Comparison of ENCODE assay signal across 12 cellular contexts in the genomic region with DNA sequence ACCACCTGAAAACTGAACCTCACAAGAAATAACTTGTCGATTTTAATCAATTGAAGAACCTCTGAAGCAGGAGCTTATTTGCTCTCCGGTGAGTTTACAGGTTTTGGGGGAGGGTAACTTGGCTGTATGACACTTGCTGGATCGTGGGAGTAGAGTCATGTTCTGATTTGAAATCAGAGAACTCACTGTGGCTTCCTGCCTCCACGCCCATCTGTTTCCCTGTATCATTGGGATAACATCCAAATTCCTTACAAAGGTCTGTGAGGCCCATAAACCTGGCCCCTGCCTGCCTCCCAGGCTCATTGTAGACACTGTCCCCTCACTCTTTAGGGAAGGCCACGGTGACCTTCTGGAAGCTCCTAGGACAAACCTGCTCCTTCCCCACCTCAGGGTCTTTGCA. TPM values are rescaled to one million over a fixed set of nuclear protein-coding genes. Genes with fewer than 3 reads are reported as not detected.
DNase-seq lines count a peak whose midpoint lies in the region; ATAC-seq and TF ChIP-seq lines count a peak whose summit lies in the region.
"Had no signal": no experiment of that assay in that cellular context is flagged by ENCODE, and none has a peak within 500 bp of the region (broad histone marks: within the 10 kb centered on the region; RNA-seq: fewer than 3 reads in every experiment).

No MANE protein-coding gene starts in this region.

- H3K9ac ChIP-seq in OCI-LY1 (ENCODE audit: low read length) = no peak overlapping the region

- no peaks in the 10 kb centered on the region for H3K36me3 ChIP-seq in OCI-LY1 (ENCODE audit: insufficient read depth, low read length)
- no peaks in the 10 kb centered on the region for H3K36me3 ChIP-seq in naive thymus-derived CD4-positive, alpha-beta T cell (ENCODE audit: control insufficient read depth in 2 of 3, insufficient read depth in 3 of 3, low read length in 3 of 3)
- H3K36me3 ChIP-seq: left lung, upper lobe of right lung had no signal

- no peak overlapping the region for H3K4me3 Mint-ChIP-seq in activated naive CD4-positive, alpha-beta T cell treated with anti-CD3 and anti-CD28 coated beads, Interleukin-2, amount 50 U/mL, for 24 hours
- no peak overlapping the region for H3K4me3 Mint-ChIP-seq in dendritic cell treated with granulocyte-macrophage colony-stimulating factor and Interleukin-4, amounts not matched to agents 40 ng/mL and 50 ng/mL, for 4 days
- H3K4me3 Mint-ChIP-seq in stimulated activated memory B cell treated with anti-CD40 and anti-IgM and Interleukin-4, amounts not matched to agents 10 μg/mL and 1 μg/mL and 100 μg/mL, for 72 hours = no peak overlapping the region
- H3K4me3 Mint-ChIP-seq in naive thymus-derived CD4-positive, alpha-beta T cell = no peak overlapping the region

- peaks cover 9% of the 10 kb centered on the region for H3K36me3 Mint-ChIP-seq in activated naive CD4-positive, alpha-beta T cell treated with anti-CD3 and anti-CD28 coated beads, Interleukin-2, amount 50 U/mL, for 24 hours
- no peaks in the 10 kb centered on the region for H3K36me3 Mint-ChIP-seq in dendritic cell treated with granulocyte-macrophage colony-stimulating factor and Interleukin-4, amounts not matched to agents 40 ng/mL and 50 ng/mL, for 4 days (ENCODE audit: low read depth)
- H3K36me3 Mint-ChIP-seq in stimulated activated memory B cell treated with anti-CD40 and anti-IgM and Interleukin-4, amounts not matched to agents 10 μg/mL and 1 μg/mL and 100 μg/mL, for 72 hours = peaks cover 4% of the 10 kb centered on the region
- H3K36me3 Mint-ChIP-seq in naive thymus-derived CD4-positive, alpha-beta T cell = peaks cover 0 to 13% (median 0%) of the 10 kb centered on the region in 5 donors

- H3K27ac ChIP-seq in OCI-LY1 (ENCODE audit: low read depth, low read length, poor library complexity, severe bottlenecking) = peak overlapping the region; percentile 21
- H3K27ac ChIP-seq in naive thymus-derived CD4-positive, alpha-beta T cell (ENCODE audit: low read depth, low read length) = no peak overlapping the region
- H3K27ac ChIP-seq: left lung, upper lobe of right lung had no signal

- intact Hi-C loops in dendritic cell treated with granulocyte-macrophage colony-stimulating factor and Interleukin-4, amounts not matched to agents 40 ng/mL and 50 ng/mL, for 4 days (cut with micrococcal nuclease) = no loop called here
- intact Hi-C loops in naive thymus-derived CD4-positive, alpha-beta T cell (cut with micrococcal nuclease) = loop anchor here in 1 of 2 donors (10.0 kb wide), 1 partner anchor 941 kb away; no protein-coding TSS in a partner anchor

- no peaks in the 10 kb centered on the region for H3K79me2 ChIP-seq in OCI-LY1 (ENCODE audit: insufficient read depth, low read length)

- H3K9me2 ChIP-seq in OCI-LY1 (ENCODE audit: low read depth, low read length) = no peaks in the 10 kb centered on the region

- no peaks in the 10 kb centered on the region for H3F3A ChIP-seq in OCI-LY1 (ENCODE audit: insufficient read depth, low read length)

- H3K4me2 ChIP-seq in OCI-LY1 (ENCODE audit: low read length) = no peak overlapping the region

- no peaks in the 10 kb centered on the region for H3K9me3 Mint-ChIP-seq in activated naive CD4-positive, alpha-beta T cell treated with anti-CD3 and anti-CD28 coated beads, Interleukin-2, amount 50 U/mL, for 24 hours
- no peaks in the 10 kb centered on the region for H3K9me3 Mint-ChIP-seq in dendritic cell treated with granulocyte-macrophage colony-stimulating factor and Interleukin-4, amounts not matched to agents 40 ng/mL and 50 ng/mL, for 4 days
- H3K9me3 Mint-ChIP-seq in stimulated activated memory B cell treated with anti-CD40 and anti-IgM and Interleukin-4, amounts not matched to agents 10 μg/mL and 1 μg/mL and 100 μg/mL, for 72 hours = peaks cover 4% of the 10 kb centered on the region
- H3K9me3 Mint-ChIP-seq in naive thymus-derived CD4-positive, alpha-beta T cell = peaks cover 0 to 3% (median 0%) of the 10 kb centered on the region in 11 donors

- H2AFZ ChIP-seq in OCI-LY1 (ENCODE audit: low read length) = no peak overlapping the region

- H3K4me1 ChIP-seq in OCI-LY1 (ENCODE audit: insufficient read depth, low read length, severe bottlenecking) = peaks cover 43% of the 10 kb centered on the region
- peaks cover 0 to 4% of the 10 kb centered on the region in 2 donors for H3K4me1 ChIP-seq in naive thymus-derived CD4-positive, alpha-beta T cell (ENCODE audit: control insufficient read depth in 2 of 2, insufficient read depth in 2 of 2, low read length in 2 of 2)

- no peaks in the 10 kb centered on the region for H3K27me3 Mint-ChIP-seq in activated naive CD4-positive, alpha-beta T cell treated with anti-CD3 and anti-CD28 coated beads, Interleukin-2, amount 50 U/mL, for 24 hours
- H3K27me3 Mint-ChIP-seq in dendritic cell treated with granulocyte-macrophage colony-stimulating factor and Interleukin-4, amounts not matched to agents 40 ng/mL and 50 ng/mL, for 4 days = peaks cover 60% of the 10 kb centered on the region
- peaks cover 14% of the 10 kb centered on the region for H3K27me3 Mint-ChIP-seq in stimulated activated memory B cell treated with anti-CD40 and anti-IgM and Interleukin-4, amounts not matched to agents 10 μg/mL and 1 μg/mL and 100 μg/mL, for 72 hours
- peaks cover 0 to 4% (median 0%) of the 10 kb centered on the region in 5 donors for H3K27me3 Mint-ChIP-seq in naive thymus-derived CD4-positive, alpha-beta T cell

- H3K27me3 ChIP-seq in OCI-LY1 (ENCODE audit: insufficient read depth, low read length) = no peaks in the 10 kb centered on the region
- no peaks in the 10 kb centered on the region for H3K27me3 ChIP-seq in naive thymus-derived CD4-positive, alpha-beta T cell (ENCODE audit: control insufficient read depth in 2 of 2, insufficient read depth in 2 of 2, low read length in 2 of 2)

- POLR2A ChIA-PET in naive thymus-derived CD4-positive, alpha-beta T cell (lab: Charles Lee) = no interaction called here

- no peak overlapping the region for H3K4me3 ChIP-seq in OCI-LY1 (ENCODE audit: low read depth, low read length, poor library complexity, severe bottlenecking)
- H3K4me3 ChIP-seq in naive thymus-derived CD4-positive, alpha-beta T cell (ENCODE audit: low read length) = no peak overlapping the region
- H3K4me3 ChIP-seq: left lung, upper lobe of right lung had no signal

- H3K4me1 Mint-ChIP-seq in activated naive CD4-positive, alpha-beta T cell treated with anti-CD3 and anti-CD28 coated beads, Interleukin-2, amount 50 U/mL, for 24 hours = peaks cover 26% of the 10 kb centered on the region
- peaks cover 34% of the 10 kb centered on the region for H3K4me1 Mint-ChIP-seq in dendritic cell treated with granulocyte-macrophage colony-stimulating factor and Interleukin-4, amounts not matched to agents 40 ng/mL and 50 ng/mL, for 4 days (ENCODE audit: low read depth)
- H3K4me1 Mint-ChIP-seq in stimulated activated memory B cell treated with anti-CD40 and anti-IgM and Interleukin-4, amounts not matched to agents 10 μg/mL and 1 μg/mL and 100 μg/mL, for 72 hours = peaks cover 26% of the 10 kb centered on the region
- H3K4me1 Mint-ChIP-seq in naive thymus-derived CD4-positive, alpha-beta T cell = peaks cover 9 to 34% (median 11%) of the 10 kb centered on the region in 7 donors

- no peak for TF ChIP-seq CTCF in OCI-LY1 (IDR thresholded peaks at IDR 0.05; ENCODE audit: low read length)

- no peaks in the 10 kb centered on the region for H4K20me1 ChIP-seq in OCI-LY1 (ENCODE audit: insufficient read depth, low read length)

- no peak for ATAC-seq in stimulated activated memory B cell treated with anti-CD40 and anti-IgM and Interleukin-4, amounts not matched to agents 10 μg/mL and 1 μg/mL and 100 μg/mL, for 72 hours
- no peak for ATAC-seq in naive thymus-derived CD4-positive, alpha-beta T cell
- no peak for ATAC-seq in HG02798 (IDR thresholded peaks at IDR 0.05; ENCODE audit: poor library complexity, unreplicated experiment)
- ATAC-seq: activated CD4-positive, CD25-positive, alpha-beta regulatory T cell treated with anti-CD3 and anti-CD28 coated beads, Interleukin-2, amount 50 U/mL, for 24 hours; left lung; upper lobe of right lung had no signal

- CTCF ChIA-PET in naive thymus-derived CD4-positive, alpha-beta T cell (lab: Charles Lee) = interaction anchor here (1.3 kb wide), 1 partner anchor 193 kb away, joined by 3 read pairs; no protein-coding TSS in a partner anchor

- DNase-seq in activated naive CD4-positive, alpha-beta T cell treated with Interleukin-2 at 50 U/mL for 16 hours = no peak
- no peak for DNase-seq in naive thymus-derived CD4-positive, alpha-beta T cell
- no peak for DNase-seq in NCI-H1436 (lab: John Stamatoyannopoulos, UW)
- DNase-seq: left lung, NCI-H524, upper lobe of right lung had no signal

- no peaks in the 10 kb centered on the region for H3K9me3 ChIP-seq in OCI-LY1 (ENCODE audit: low read length)
- H3K9me3 ChIP-seq in naive thymus-derived CD4-positive, alpha-beta T cell (ENCODE audit: control insufficient read depth in 2 of 3, low read length in 3 of 3) = no peaks in the 10 kb centered on the region
- H3K9me3 ChIP-seq: left lung, upper lobe of right lung had no signal

- peak overlapping the region; percentile 56 for H3K27ac Mint-ChIP-seq in activated naive CD4-positive, alpha-beta T cell treated with anti-CD3 and anti-CD28 coated beads, Interleukin-2, amount 50 U/mL, for 24 hours
- H3K27ac Mint-ChIP-seq in dendritic cell treated with granulocyte-macrophage colony-stimulating factor and Interleukin-4, amounts not matched to agents 40 ng/mL and 50 ng/mL, for 4 days = peak overlapping the region; percentile 51
- H3K27ac Mint-ChIP-seq in stimulated activated memory B cell treated with anti-CD40 and anti-IgM and Interleukin-4, amounts not matched to agents 10 μg/mL and 1 μg/mL and 100 μg/mL, for 72 hours = peak overlapping the region; percentile 20
- peak overlapping the region in 1 of 9 donors; percentile 67 for H3K27ac Mint-ChIP-seq in naive thymus-derived CD4-positive, alpha-beta T cell

RNA-seq across cellular contexts. Expression of a gene that starts 48.3 kb away (rescaled TPM):
- 1 to 10 TPM; 3.6 to 9.1 (median 5.4) TPM for total RNA-seq in naive thymus-derived CD4-positive, alpha-beta T cell
- 1 to 10 TPM; 1.1 to 1.6 TPM for polyA plus RNA-seq in naive thymus-derived CD4-positive, alpha-beta T cell

RNA-seq across cellular contexts. Expression of a gene that starts 48.6 kb away (rescaled TPM):
- 10 to 100 TPM; 23.7 to 39.2 (median 35.6) TPM for total RNA-seq in naive thymus-derived CD4-positive, alpha-beta T cell
- polyA plus RNA-seq in naive thymus-derived CD4-positive, alpha-beta T cell = 1 to 10 TPM; 5.0 to 7.1 TPM
